ENCODE assay signal across 8 cellular contexts in the genomic region with DNA sequence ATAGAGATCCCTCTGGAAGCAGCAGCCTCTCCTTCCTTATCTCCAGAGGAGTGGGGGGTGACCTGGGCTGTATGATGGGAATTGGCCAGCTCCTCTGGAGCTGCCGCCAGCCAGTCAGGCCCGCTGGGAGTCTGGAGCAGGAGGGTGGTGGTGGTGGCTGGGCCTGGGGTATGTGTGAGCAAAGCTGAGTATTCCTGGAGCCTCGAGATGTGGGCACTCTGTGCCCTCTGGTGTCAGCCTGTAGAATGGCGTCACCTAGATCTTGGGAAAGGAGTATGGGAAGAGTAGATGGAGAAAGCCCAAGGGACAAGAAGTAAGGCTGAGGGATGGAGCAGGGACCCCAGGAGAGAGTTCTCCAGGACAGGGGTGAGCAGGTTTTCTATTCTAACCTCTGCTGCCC. TPM values are rescaled to one million over a fixed set of nuclear protein-coding genes. Genes with fewer than 3 reads are reported as not detected.
DNase-seq lines count a peak whose midpoint lies in the region; ATAC-seq and TF ChIP-seq lines count a peak whose summit lies in the region.

No MANE protein-coding gene starts in this region.

- H3K36me3 ChIP-seq in HCT116 (ENCODE audit: control insufficient read depth in 1 of 2, insufficient read depth in 2 of 2, low read length in 2 of 2) (no peaks in the 10 kb centered on the region), SK-N-SH (replicated peaks in 1 of 2; ENCODE audit: control insufficient read depth in 1 of 2, insufficient read depth in 2 of 2, low read length in 1 of 2) (peaks cover 0 to 6% of the 10 kb centered on the region in 2 experiments), kidney epithelial cell (ENCODE audit: control insufficient read depth, insufficient read depth, low read length) (no peaks in the 10 kb centered on the region), vagina (peaks cover 0 to 16% of the 10 kb centered on the region in 2 donors)

- no peak for TF ChIP-seq EP300 in SK-N-SH (IDR thresholded peaks at IDR 0.05; ENCODE audit: borderline replicate concordance in 1 of 2, low read depth in 1 of 2, low read length in 1 of 2)

- peak; percentile 98 for ATAC-seq in HCT116
- no peak for ATAC-seq in activated CD8-positive, alpha-beta memory T cell treated with anti-CD3 and anti-CD28 coated beads, Interleukin-2, amount 10 ng/mL, durations not matched to agents 7 days and 5 days

- peaks cover 65% of the 10 kb centered on the region for H3K27me3 Mint-ChIP-seq in activated naive CD4-positive, alpha-beta T cell treated with anti-CD3 and anti-CD28 coated beads, Interleukin-2, amount 10 ng/mL, durations not matched to agents 7 days and 5 days
- H3K27me3 Mint-ChIP-seq in activated CD8-positive, alpha-beta memory T cell treated with anti-CD3 and anti-CD28 coated beads, Interleukin-2, amount 10 ng/mL, durations not matched to agents 7 days and 5 days = peaks cover 9% of the 10 kb centered on the region

- H3K4me3 ChIP-seq in HCT116 (replicated peaks in 1 of 2; ENCODE audit: low read depth in 1 of 2, low read length in 2 of 2) (no peak overlapping the region), SK-N-SH (ENCODE audit: low read depth in 2 of 2, low read length in 1 of 2) (no peak overlapping the region), kidney epithelial cell (ENCODE audit: low read depth, low read length) (no peak overlapping the region), vagina (no peak overlapping the region)

- no peak overlapping the region for H3K4me2 ChIP-seq in HCT116 (ENCODE audit: low read length)
- H3K4me2 ChIP-seq in SK-N-SH = no peak overlapping the region

- RAD21 ChIA-PET in HCT116 (lab: Charles Lee; ENCODE audit: low non-redundant PET in 1 of 2, low total read pairs in 2 of 2, uncharacterized antibody in 2 of 2, unreplicated experiment in 2 of 2) = interaction anchor here (0.6 to 1.2 kb wide), 4 partner anchors 35 to 62 kb away, joined by 3 to 4 read pairs (median 4); no protein-coding TSS in a partner anchor

- H4K20me1 ChIP-seq in HCT116 (ENCODE audit: insufficient read depth) (no peaks in the 10 kb centered on the region), SK-N-SH (ENCODE audit: insufficient read depth) (no peaks in the 10 kb centered on the region)

- DNase-seq in D341Med (ENCODE audit: low spot score) (peak; percentile 90), HCT116 (ENCODE audit: low read depth, low spot score) (peak; percentile 36), SK-N-SH (peak; percentile 74), kidney epithelial cell (ENCODE audit: low read depth) (no peak), MV-4-11 (lab: John Stamatoyannopoulos, UW) (no peak), vagina (ENCODE audit: extremely low spot score in 2 of 2) (no peak)
- DNase-seq in activated naive CD4-positive, alpha-beta T cell treated with anti-CD3 and anti-CD28 coated beads, Interleukin-2, amount 10 ng/mL, durations not matched to agents 7 days and 5 days = no peak
- no peak for DNase-seq in activated CD8-positive, alpha-beta memory T cell treated with anti-CD3 and anti-CD28 coated beads, Interleukin-2, amount 10 ng/mL, durations not matched to agents 7 days and 5 days

- H3K9ac ChIP-seq in HCT116 (ENCODE audit: low read length) (no peak overlapping the region), SK-N-SH (no peak overlapping the region)

- POLR2A ChIA-PET in HCT116 (lab: Charles Lee) (no interaction called here), SK-N-SH (lab: Yijun Ruan, JAX) (interaction anchor here (1.2 kb wide), 1 partner anchor 40 kb away, joined by 3 read pairs; no protein-coding TSS in a partner anchor)

- no peak overlapping the region for H3K4me3 Mint-ChIP-seq in activated naive CD4-positive, alpha-beta T cell treated with anti-CD3 and anti-CD28 coated beads, Interleukin-2, amount 10 ng/mL, durations not matched to agents 7 days and 5 days
- no peak overlapping the region for H3K4me3 Mint-ChIP-seq in activated CD8-positive, alpha-beta memory T cell treated with anti-CD3 and anti-CD28 coated beads, Interleukin-2, amount 10 ng/mL, durations not matched to agents 7 days and 5 days

- H3K79me2 ChIP-seq in HCT116 (ENCODE audit: insufficient read depth, low read length) (no peaks in the 10 kb centered on the region), SK-N-SH (ENCODE audit: insufficient read depth) (no peaks in the 10 kb centered on the region)

- no peaks in the 10 kb centered on the region for H3K9me3 Mint-ChIP-seq in activated naive CD4-positive, alpha-beta T cell treated with anti-CD3 and anti-CD28 coated beads, Interleukin-2, amount 10 ng/mL, durations not matched to agents 7 days and 5 days
- no peaks in the 10 kb centered on the region for H3K9me3 Mint-ChIP-seq in activated CD8-positive, alpha-beta memory T cell treated with anti-CD3 and anti-CD28 coated beads, Interleukin-2, amount 10 ng/mL, durations not matched to agents 7 days and 5 days (ENCODE audit: low read depth)

- TF ChIP-seq CTCF in HCT116 (IDR thresholded peaks at IDR 0.05 in 2 of 3, conservative IDR thresholded peaks at IDR 0.05 in 1 of 3; ENCODE audit: borderline replicate concordance in 1 of 3, insufficient read depth in 1 of 3, low read depth in 2 of 3, low read length in 2 of 3) (peak; percentile 64 to 85 (median 75)), SK-N-SH (IDR thresholded peaks at IDR 0.05) (peak; percentile 59), kidney epithelial cell (IDR thresholded peaks at IDR 0.05; ENCODE audit: insufficient read depth, low read length, poor library complexity, severe bottlenecking) (peak; percentile 76), vagina (IDR thresholded peaks at IDR 0.05) (no peak)

- TF ChIP-seq RAD21 in HCT116 (IDR thresholded peaks at IDR 0.05; ENCODE audit: low read depth) = peak; percentile 94
- peak; percentile 80 for TF ChIP-seq RAD21 in SK-N-SH (IDR thresholded peaks at IDR 0.05; ENCODE audit: low read length)

- H3K36me3 Mint-ChIP-seq in activated naive CD4-positive, alpha-beta T cell treated with anti-CD3 and anti-CD28 coated beads, Interleukin-2, amount 10 ng/mL, durations not matched to agents 7 days and 5 days = no peaks in the 10 kb centered on the region
- H3K36me3 Mint-ChIP-seq in activated CD8-positive, alpha-beta memory T cell treated with anti-CD3 and anti-CD28 coated beads, Interleukin-2, amount 10 ng/mL, durations not matched to agents 7 days and 5 days = no peaks in the 10 kb centered on the region

- no peaks in the 10 kb centered on the region for H3K4me1 Mint-ChIP-seq in activated naive CD4-positive, alpha-beta T cell treated with anti-CD3 and anti-CD28 coated beads, Interleukin-2, amount 10 ng/mL, durations not matched to agents 7 days and 5 days
- no peaks in the 10 kb centered on the region for H3K4me1 Mint-ChIP-seq in activated CD8-positive, alpha-beta memory T cell treated with anti-CD3 and anti-CD28 coated beads, Interleukin-2, amount 10 ng/mL, durations not matched to agents 7 days and 5 days

- H2AFZ ChIP-seq in HCT116 (ENCODE audit: low read depth, low read length, poor library complexity, severe bottlenecking) = no peak overlapping the region
- H2AFZ ChIP-seq in SK-N-SH (ENCODE audit: low read depth) = no peak overlapping the region

- no TSS peak for BruUV-seq in HCT116 (replicated peaks; lab: Mats Ljungman, UMichigan)

- H3K27ac ChIP-seq in HCT116 (ENCODE audit: low read depth, low read length) = no peak overlapping the region
- H3K27ac ChIP-seq in SK-N-SH (ENCODE audit: low read depth in 2 of 2, low read length in 1 of 2) = no peak overlapping the region
- H3K27ac ChIP-seq in vagina = no peak overlapping the region

- H3F3A ChIP-seq in SK-N-SH (replicated peaks; ENCODE audit: insufficient read depth) = no peaks in the 10 kb centered on the region

- H3K9me3 ChIP-seq in HCT116 (ENCODE audit: control insufficient read depth in 1 of 2, insufficient read depth in 1 of 2, low read depth in 1 of 2, low read length in 2 of 2) (no peaks in the 10 kb centered on the region), SK-N-SH (no peaks in the 10 kb centered on the region), vagina (no peaks in the 10 kb centered on the region)

- WGBS in SK-N-SH (ENCODE audit: low lambda C conversion rate) = 51% methylated on average over 4 of the region's 4 CpGs

- H3K9me2 ChIP-seq in HCT116 (ENCODE audit: insufficient read depth) (no peaks in the 10 kb centered on the region), SK-N-SH (no peaks in the 10 kb centered on the region)

- no peak overlapping the region for H3K27ac Mint-ChIP-seq in activated naive CD4-positive, alpha-beta T cell treated with anti-CD3 and anti-CD28 coated beads, Interleukin-2, amount 10 ng/mL, durations not matched to agents 7 days and 5 days
- H3K27ac Mint-ChIP-seq in activated CD8-positive, alpha-beta memory T cell treated with anti-CD3 and anti-CD28 coated beads, Interleukin-2, amount 10 ng/mL, durations not matched to agents 7 days and 5 days = no peak overlapping the region

- H3K4me1 ChIP-seq in HCT116 (ENCODE audit: control insufficient read depth in 1 of 2, insufficient read depth in 2 of 2, low read length in 2 of 2) (no peaks in the 10 kb centered on the region), SK-N-SH (ENCODE audit: control insufficient read depth in 1 of 2, insufficient read depth in 2 of 2, low read depth in 1 of 2, low read length in 1 of 2) (peaks cover 0 to 13% of the 10 kb centered on the region in 2 experiments; a peak in 1 of 4 replicates), vagina (peaks cover 3% of the 10 kb centered on the region)

- CTCF ChIA-PET in HCT116 (lab: Charles Lee) (interaction anchor here (0.7 to 2.8 kb wide), 12 partner anchors 8 to 315 kb away, joined by 3 to 21 read pairs (median 6); no protein-coding TSS in a partner anchor), SK-N-SH (lab: Yijun Ruan, JAX) (interaction anchor here (0.6 to 1.9 kb wide), 12 partner anchors 14 to 223 kb away, joined by 3 to 11 read pairs (median 4); no protein-coding TSS in a partner anchor)
- CTCF ChIA-PET in activated naive CD4-positive, alpha-beta T cell treated with anti-CD3 and anti-CD28 coated beads, Interleukin-2, amount 10 ng/mL, durations not matched to agents 7 days and 5 days (lab: Charles Lee) = interaction anchor here (1.0 to 1.3 kb wide), 2 partner anchors 40 to 315 kb away, joined by 3 read pairs; no protein-coding TSS in a partner anchor
- CTCF ChIA-PET in activated CD8-positive, alpha-beta memory T cell treated with anti-CD3 and anti-CD28 coated beads, Interleukin-2, amount 10 ng/mL, durations not matched to agents 7 days and 5 days (lab: Charles Lee) = interaction anchor here (1.3 kb wide), 1 partner anchor 176 kb away, joined by 3 read pairs; no protein-coding TSS in a partner anchor

- H3K27me3 ChIP-seq in HCT116 (ENCODE audit: insufficient read depth, low read length) (no peaks in the 10 kb centered on the region), SK-N-SH (ENCODE audit: insufficient read depth) (no peaks in the 10 kb centered on the region), kidney epithelial cell (ENCODE audit: control insufficient read depth, insufficient read depth, low read length) (no peaks in the 10 kb centered on the region), vagina (no peaks in the 10 kb centered on the region)

- intact Hi-C loops in HCT116 (cut with micrococcal nuclease) (loop anchor here (1.0 to 2.0 kb wide), 4 partner anchors 40 to 315 kb away; no protein-coding TSS in a partner anchor), vagina (cut with DNase I) (no loop called here)

- TF ChIP-seq POLR2A in HCT116 (IDR thresholded peaks at IDR 0.05; ENCODE audit: borderline replicate concordance, extremely low read depth, insufficient read depth, insufficient read length) (no peak), vagina (IDR thresholded peaks at IDR 0.05) (no peak)

RNA-seq across cellular contexts. Expression of a gene that starts 16.0 kb away (rescaled TPM):
- 1.1 TPM for total RNA-seq in HCT116 (2021; ENCODE audit: unreplicated experiment)
- 0.74 TPM in 2 replicates for polyA plus RNA-seq in HCT116 (2012)
- 13.4 and 17.5 TPM in 2 replicates for polyA plus RNA-seq in SK-N-SH (2012; rRNA removed)
- polyA plus RNA-seq in SK-N-SH (2012; cell fraction: cytosol; rRNA removed) = 9.1 and 11.0 TPM in 2 replicates
- polyA plus RNA-seq in SK-N-SH (2012; cell fraction: nucleus; rRNA removed) = 26.6 and 32.0 TPM in 2 replicates
- 17.0 and 18.2 TPM in 2 replicates for total RNA-seq in kidney epithelial cell
- total RNA-seq in vagina = 11.0 TPM
- total RNA-seq in activated CD8-positive, alpha-beta memory T cell treated with anti-CD3 and anti-CD28 coated beads, Interleukin-2, amount 10 ng/mL, durations not matched to agents 7 days and 5 days = not detected

RNA-seq across cellular contexts. Expression of a gene that starts 49.5 kb away (rescaled TPM):
- total RNA-seq in HCT116 (2021; ENCODE audit: unreplicated experiment) (0.12 TPM), kidney epithelial cell (0.08 TPM in 1 of 2 replicates, not detected in the other), vagina (not detected)
- polyA plus RNA-seq in HCT116 (2012) = 0.07 and 0.14 TPM in 2 replicates
- 0.16 and 0.18 TPM in 2 replicates for polyA plus RNA-seq in SK-N-SH (2012; rRNA removed)
- polyA plus RNA-seq in SK-N-SH (2012; cell fraction: cytosol; rRNA removed) = 0.04 and 0.09 TPM in 2 replicates
- 0.45 and 0.56 TPM in 2 replicates for polyA plus RNA-seq in SK-N-SH (2012; cell fraction: nucleus; rRNA removed)
- under 1 TPM; 0.35 to 0.44 TPM for total RNA-seq in activated CD8-positive, alpha-beta memory T cell treated with anti-CD3 and anti-CD28 coated beads, Interleukin-2, amount 10 ng/mL, durations not matched to agents 7 days and 5 days

Comparison
In these comparisons a context has a peak if more than half of its experiments do, and no peak if none do; other contexts are left out.
1. DNase-seq: peak in D341Med (single experiment), HCT116 (single experiment) and SK-N-SH (single experiment); none in kidney epithelial cell (single experiment), MV-4-11 (single experiment), activated naive CD4-positive, alpha-beta T cell treated with anti-CD3 and anti-CD28 coated beads, Interleukin-2, amount 10 ng/mL, durations not matched to agents 7 days and 5 days (single experiment), vagina (0 of 2) and activated CD8-positive, alpha-beta memory T cell treated with anti-CD3 and anti-CD28 coated beads, Interleukin-2, amount 10 ng/mL, durations not matched to agents 7 days and 5 days (single experiment).
2. CTCF ChIP-seq: peak in HCT116 (3 of 3), SK-N-SH (single experiment) and kidney epithelial cell (single experiment); none in vagina (0 of 3).